In the genomic region with DNA sequence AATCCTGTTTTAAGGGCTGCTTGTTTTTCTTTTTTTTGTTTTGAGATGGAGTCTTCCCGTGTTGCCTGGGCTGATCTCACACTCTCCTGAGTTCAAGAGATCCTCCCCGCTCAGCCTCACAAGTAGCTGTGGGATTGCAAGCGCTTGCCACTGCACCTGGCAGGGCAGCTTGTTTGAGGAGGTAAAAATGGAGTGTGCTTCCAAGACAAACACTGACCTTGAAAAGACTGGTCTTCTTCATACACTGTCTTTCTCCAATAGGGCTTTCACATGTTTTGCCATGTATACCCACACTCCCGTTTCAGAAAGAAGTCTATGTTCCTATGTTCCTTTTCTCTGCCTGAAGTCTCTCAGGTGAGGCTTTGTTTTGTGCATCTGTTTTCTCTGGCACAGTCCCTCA, we compare ENCODE assay signal across 31 cellular contexts.
"Had no signal": no experiment of that assay in that cellular context is flagged by ENCODE, and none has a peak within 500 bp of the region (broad histone marks: within the 10 kb centered on the region; RNA-seq: fewer than 3 reads in every experiment).

No MANE protein-coding gene starts in this region.

- H3K36me3 ChIP-seq: SJCRH30 had no signal

- H3K4me3 ChIP-seq: PC-9, SJCRH30, SK-N-MC had no signal

- H3K27ac ChIP-seq: PC-9, RWPE1, SJCRH30, SK-N-MC had no signal

- ATAC-seq: Panc1, Right ventricle myocardium inferior, SK-N-SH treated with all-trans-retinoic acid at 6 μM for 48 hours, T-cell, T-helper 17 cell had no signal

- DNase-seq: Kasumi-1, MM.1S, MV-4-11, NCI-H1048, NCI-H1092 treated with DMSO at 0.1 percent for 48 hours, NCI-H1105 treated with DMSO at 0.1 percent for 48 hours, NCI-H1417 treated with DMSO at 0.1 percent for 48 hours, NCI-H1436 treated with DMSO at 0.1 percent for 48 hours, NCI-H1694 treated with DMSO at 0.1 percent for 48 hours, NCI-H187 treated with DMSO at 0.1 percent for 48 hours, NCI-H2029, NCI-H2081, NCI-H2171 treated with DMSO at 0.1 percent for 48 hours, NCI-H2227 treated with DMSO at 0.1 percent for 48 hours, NCI-H345, NCI-H446, NCI-H510A treated with DMSO at 0.1 percent for 48 hours, NCI-H524 treated with DMSO at 0.1 percent for 48 hours, NCI-H526 treated with DMSO at 0.1 percent for 48 hours, NCI-H774, PC-9, SHP77, SIG-M5, SJCRH30, T-cell, T-helper 17 cell had no signal

- H3K4me1 ChIP-seq: SJCRH30 had no signal
